ENCODE assay signal across 26 cellular contexts in the genomic region with DNA sequence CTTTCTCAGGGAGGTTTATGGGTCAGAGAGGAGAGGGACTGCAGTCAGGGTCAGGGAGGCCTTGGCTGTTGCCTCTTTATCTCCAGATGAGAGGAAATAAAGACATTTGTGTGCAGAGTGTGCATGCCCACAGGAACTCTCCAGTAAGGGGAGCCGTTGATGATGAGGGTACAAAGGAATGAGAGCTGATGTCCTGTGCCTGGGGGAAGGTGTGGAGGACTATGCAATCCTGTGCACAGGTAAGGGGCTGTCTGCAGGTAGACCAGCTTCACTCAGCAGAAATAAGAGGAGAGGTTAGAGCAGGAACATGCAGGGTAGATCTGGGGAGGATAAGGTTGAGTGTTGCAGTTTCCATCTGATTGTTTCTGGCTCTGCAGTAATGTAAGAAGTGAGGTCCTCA.
"Had no signal": no experiment of that assay in that cellular context is flagged by ENCODE, and none has a peak within 500 bp of the region (broad histone marks: within the 10 kb centered on the region; RNA-seq: fewer than 3 reads in every experiment).

No MANE protein-coding gene starts in this region.

- H3K4me3 ChIP-seq: coronary artery, esophagus squamous epithelium, lung, mucosa of descending colon, prostate gland, right atrium auricular region, sigmoid colon, suprapubic skin had no signal

- H3K27ac ChIP-seq: coronary artery, esophagus squamous epithelium, neutrophil, prostate gland, right atrium auricular region, sigmoid colon, suprapubic skin had no signal

- DNase-seq: dermis blood vessel endothelial cell; effector memory CD4-positive, alpha-beta T cell; erythroblast; esophagus squamous epithelium; foreskin melanocyte; hypothalamus; immature natural killer cell; mesenchymal stem cell; mucosa of descending colon; naive B cell; sigmoid colon; stimulated activated CD4-positive, alpha-beta T cell treated with anti-CD3 and anti-CD28 coated beads, Interleukin-2, amount 100 ng/mL, for 24 hours; stimulated activated CD4-positive, alpha-beta T cell treated with anti-CD3 and anti-CD28 coated beads, Interleukin-4, amount 100 ng/mL, for 24 hours; stimulated activated naive CD4-positive, alpha-beta T cell treated with Interleukin-2 at 50 U/mL for 16 hours had no signal

- ATAC-seq: left lobe of liver; mucosa of descending colon; natural killer cell treated with Interleukin-12 subunit alpha and Interleukin-12 subunit beta and Interleukin-15 and Interleukin-18, amount 100 ng/mL, for 72 hours; stimulated activated effector memory CD8-positive, alpha-beta T cell treated with anti-CD3 and anti-CD28 coated beads, Interleukin-12 subunit alpha, Interleukin-12 subunit beta, amount 100 ng/mL, for 72 hours had no signal

- H3K9me3 ChIP-seq: esophagus squamous epithelium, mucosa of descending colon, neutrophil, prostate gland, right atrium auricular region, sigmoid colon, suprapubic skin had no signal

- H3K9me3 Mint-ChIP-seq: mesothelial cell of epicardium; natural killer cell treated with Interleukin-12 subunit alpha and Interleukin-12 subunit beta and Interleukin-15 and Interleukin-18, amount 100 ng/mL, for 72 hours; neural crest cell; type B pancreatic cell had no signal

- H3K4me3 Mint-ChIP-seq: immature natural killer cell; mesothelial cell of epicardium; naive B cell; natural killer cell treated with Interleukin-12 subunit alpha and Interleukin-12 subunit beta and Interleukin-15 and Interleukin-18, amount 100 ng/mL, for 72 hours; neural crest cell; stimulated activated effector memory CD8-positive, alpha-beta T cell treated with anti-CD3 and anti-CD28 coated beads, Interleukin-12 subunit alpha, Interleukin-12 subunit beta, amount 100 ng/mL, for 72 hours; type B pancreatic cell had no signal

- H3K36me3 Mint-ChIP-seq: immature natural killer cell; mesothelial cell of epicardium; naive B cell; natural killer cell treated with Interleukin-12 subunit alpha and Interleukin-12 subunit beta and Interleukin-15 and Interleukin-18, amount 100 ng/mL, for 72 hours; stimulated activated effector memory CD8-positive, alpha-beta T cell treated with anti-CD3 and anti-CD28 coated beads, Interleukin-12 subunit alpha, Interleukin-12 subunit beta, amount 100 ng/mL, for 72 hours; type B pancreatic cell had no signal

- H3K27me3 ChIP-seq: neutrophil, right atrium auricular region, sigmoid colon had no signal

- H3K27ac Mint-ChIP-seq: immature natural killer cell; mesothelial cell of epicardium; naive B cell; natural killer cell treated with Interleukin-12 subunit alpha and Interleukin-12 subunit beta and Interleukin-15 and Interleukin-18, amount 100 ng/mL, for 72 hours; stimulated activated effector memory CD8-positive, alpha-beta T cell treated with anti-CD3 and anti-CD28 coated beads, Interleukin-12 subunit alpha, Interleukin-12 subunit beta, amount 100 ng/mL, for 72 hours; type B pancreatic cell had no signal

- H3K4me1 ChIP-seq: prostate gland, right atrium auricular region had no signal

- H3K4me1 Mint-ChIP-seq: immature natural killer cell; mesothelial cell of epicardium; naive B cell; stimulated activated effector memory CD8-positive, alpha-beta T cell treated with anti-CD3 and anti-CD28 coated beads, Interleukin-12 subunit alpha, Interleukin-12 subunit beta, amount 100 ng/mL, for 72 hours had no signal

- H3K36me3 ChIP-seq: esophagus squamous epithelium, neutrophil, prostate gland, right atrium auricular region, sigmoid colon, suprapubic skin had no signal
